In genomic region chr2:231716641-231717280, GRCh38 we compare ENCODE assay signal across 9 cellular contexts. TPM values are rescaled to one million over a fixed set of nuclear protein-coding genes. Genes with fewer than 3 reads are reported as not detected.
DNase-seq lines count a peak whose midpoint lies in the region; ATAC-seq and TF ChIP-seq lines count a peak whose summit lies in the region.
"Had no signal": no experiment of that assay in that cellular context is flagged by ENCODE, and none has a peak within 500 bp of the region (broad histone marks: within the 10 kb centered on the region; RNA-seq: fewer than 3 reads in every experiment).

No MANE protein-coding gene starts in this region.

- no peak overlapping the region for H3K9ac ChIP-seq in GM23248

- peaks cover 23% of the 10 kb centered on the region for H3K4me1 Mint-ChIP-seq in activated T-helper 17 cell treated with anti-CD3 and anti-CD28 coated beads, Interleukin-2, amount 50 U/mL, for 72 hours
- peaks cover 19 to 37% (median 26%) of the 10 kb centered on the region in 7 donors for H3K4me1 Mint-ChIP-seq in naive thymus-derived CD4-positive, alpha-beta T cell

- no peaks in the 10 kb centered on the region for H3K9me3 Mint-ChIP-seq in activated T-helper 17 cell treated with anti-CD3 and anti-CD28 coated beads, Interleukin-2, amount 50 U/mL, for 72 hours
- peaks cover 0 to 9% (median 0%) of the 10 kb centered on the region in 11 donors for H3K9me3 Mint-ChIP-seq in naive thymus-derived CD4-positive, alpha-beta T cell

- H3K79me2 ChIP-seq in GM23248 (ENCODE audit: insufficient read depth) = peaks cover 10% of the 10 kb centered on the region

- no peaks in the 10 kb centered on the region for H3K27me3 Mint-ChIP-seq in activated T-helper 17 cell treated with anti-CD3 and anti-CD28 coated beads, Interleukin-2, amount 50 U/mL, for 72 hours
- no peaks in the 10 kb centered on the region for H3K27me3 Mint-ChIP-seq in naive thymus-derived CD4-positive, alpha-beta T cell

- H3K4me3 ChIP-seq in GM23248 = no peak overlapping the region
- H3K4me3 ChIP-seq in ascending aorta = peak overlapping the region in 1 of 2 donors; percentile 13
- no peak overlapping the region for H3K4me3 ChIP-seq in naive thymus-derived CD4-positive, alpha-beta T cell (ENCODE audit: low read length)

- intact Hi-C loops in ascending aorta (cut with DNase I) = no loop called here
- intact Hi-C loops in naive thymus-derived CD4-positive, alpha-beta T cell (cut with micrococcal nuclease) = no loop called here

- POLR2A ChIA-PET in naive thymus-derived CD4-positive, alpha-beta T cell (lab: Charles Lee) = interaction anchor here (0.6 to 6.0 kb wide), 7 partner anchors 9 to 105 kb away, joined by 3 to 80 read pairs (median 4); no protein-coding TSS in a partner anchor

- in situ Hi-C loops in GM23248 (cut with MboI) = loop anchor here (5.0 to 10.0 kb wide), 2 partner anchors 39 to 102 kb away; no protein-coding TSS in a partner anchor
- in situ Hi-C loops in ACHN (cut with HindIII; ENCODE audit: low pct_ligation_motif_present, low pct_unique_long_range_greater_than_20kb, low sequenced_read_pairs) = no loop called here

- 70 to 80% methylated on average over 11 of the region's 11 CpGs for WGBS in GM23248 (ENCODE audit: low coverage in 1 of 2, low lambda C conversion rate in 2 of 2, missing lambda C conversion rate in 2 of 2), 2 experiments

- H4K20me1 ChIP-seq in GM23248 (ENCODE audit: insufficient read depth) = no peaks in the 10 kb centered on the region

- no peak overlapping the region for H3K27ac Mint-ChIP-seq in activated T-helper 17 cell treated with anti-CD3 and anti-CD28 coated beads, Interleukin-2, amount 50 U/mL, for 72 hours
- H3K27ac Mint-ChIP-seq in naive thymus-derived CD4-positive, alpha-beta T cell = no peak overlapping the region

- TF ChIP-seq CTCF in ascending aorta (IDR thresholded peaks at IDR 0.05) = no peak

- DNase-seq in AG08396 (ENCODE audit: low spot score) (peak; percentile 51), GM23248 (peak; percentile 67), ascending aorta (ENCODE audit: low spot score in 2 of 2) (peak in 1 of 2 donors; percentile 82), lung microvascular endothelial cell (ENCODE audit: low read depth in 2 of 2) (peak; percentile 37 to 51), D341Med (ENCODE audit: low spot score) (no peak), ACHN (no peak)
- no peak for DNase-seq in naive thymus-derived CD4-positive, alpha-beta T cell

- H3K4me1 ChIP-seq in GM23248 (ENCODE audit: insufficient read depth) = peaks cover 33% of the 10 kb centered on the region
- peaks cover 14 to 27% of the 10 kb centered on the region in 2 donors for H3K4me1 ChIP-seq in ascending aorta
- peaks cover 22 to 28% of the 10 kb centered on the region in 2 donors for H3K4me1 ChIP-seq in naive thymus-derived CD4-positive, alpha-beta T cell (ENCODE audit: control insufficient read depth in 2 of 2, insufficient read depth in 2 of 2, low read length in 2 of 2)

- peaks cover 25% of the 10 kb centered on the region for H3K36me3 Mint-ChIP-seq in activated T-helper 17 cell treated with anti-CD3 and anti-CD28 coated beads, Interleukin-2, amount 50 U/mL, for 72 hours (ENCODE audit: low read depth)
- peaks cover 6 to 21% (median 14%) of the 10 kb centered on the region in 5 donors for H3K36me3 Mint-ChIP-seq in naive thymus-derived CD4-positive, alpha-beta T cell

- H3K9me3 ChIP-seq in GM23248 (ENCODE audit: low read depth) (no peaks in the 10 kb centered on the region), ascending aorta (no peaks in the 10 kb centered on the region)
- no peaks in the 10 kb centered on the region for H3K9me3 ChIP-seq in naive thymus-derived CD4-positive, alpha-beta T cell (ENCODE audit: control insufficient read depth in 2 of 3, low read length in 3 of 3)
- H3K9me3 ChIP-seq: neutrophil had no signal

- 0 out of 2 replicates have a peak overlapping the region, but pooled peaks have one; percentile 26 for H2AFZ ChIP-seq in GM23248

- no peak overlapping the region for H3K4me3 Mint-ChIP-seq in activated T-helper 17 cell treated with anti-CD3 and anti-CD28 coated beads, Interleukin-2, amount 50 U/mL, for 72 hours
- no peak overlapping the region for H3K4me3 Mint-ChIP-seq in naive thymus-derived CD4-positive, alpha-beta T cell

- no peak overlapping the region for H3K4me2 ChIP-seq in GM23248 (ENCODE audit: unreplicated experiment)

- H3F3A ChIP-seq in GM23248 (ENCODE audit: insufficient read depth) = peaks cover 16% of the 10 kb centered on the region

- H3K27ac ChIP-seq in GM23248 = peak overlapping the region; percentile 47
- H3K27ac ChIP-seq in ascending aorta = peak overlapping the region; percentile 71 to 83
- no peak overlapping the region for H3K27ac ChIP-seq in naive thymus-derived CD4-positive, alpha-beta T cell (ENCODE audit: low read depth, low read length)

- H3K27me3 ChIP-seq in GM23248 (replicated peaks; ENCODE audit: insufficient read depth) (no peaks in the 10 kb centered on the region), ascending aorta (no peaks in the 10 kb centered on the region)
- H3K27me3 ChIP-seq in naive thymus-derived CD4-positive, alpha-beta T cell (ENCODE audit: control insufficient read depth in 2 of 2, insufficient read depth in 2 of 2, low read length in 2 of 2) = no peaks in the 10 kb centered on the region
- H3K27me3 ChIP-seq: neutrophil had no signal

- CTCF ChIA-PET in naive thymus-derived CD4-positive, alpha-beta T cell (lab: Charles Lee) = interaction anchor here (0.6 to 12.1 kb wide), 3 partner anchors 35 to 104 kb away, joined by 4 to 475 read pairs (median 83); no protein-coding TSS in a partner anchor

- H3K36me3 ChIP-seq in GM23248 (ENCODE audit: low read depth) (no peaks in the 10 kb centered on the region), ascending aorta (peaks cover 9% of the 10 kb centered on the region in 2 donors)
- peaks cover 9 to 20% (median 10%) of the 10 kb centered on the region in 3 experiments for H3K36me3 ChIP-seq in naive thymus-derived CD4-positive, alpha-beta T cell (ENCODE audit: control insufficient read depth in 2 of 3, insufficient read depth in 3 of 3, low read length in 3 of 3)
- H3K36me3 ChIP-seq: neutrophil had no signal

- ATAC-seq in activated T-helper 17 cell treated with anti-CD3 and anti-CD28 coated beads, Interleukin-2, amount 50 U/mL, for 72 hours (replicated peaks) = no peak
- ATAC-seq in naive thymus-derived CD4-positive, alpha-beta T cell = no peak

- H3K9me2 ChIP-seq in GM23248 (ENCODE audit: insufficient read depth) = no peaks in the 10 kb centered on the region

RNA-seq across cellular contexts. Expression of gene PTMA, which starts 8.4 kb away (rescaled TPM):
- 301 and 318 TPM in 2 replicates for total RNA-seq in GM23248 (2014; rRNA removed; shearing (Covaris generic))
- 570 and 594 TPM in 2 replicates for polyA plus RNA-seq in GM23248 (2016; fragmentation: Nextera tagmentation; extraction: Ambion mirVana)
- 745 TPM for total RNA-seq in ascending aorta
- 822 and 928 TPM in 2 replicates for total RNA-seq in lung microvascular endothelial cell
- 1,000 to 10,000 TPM; 1,439 to 1,845 TPM for total RNA-seq in activated T-helper 17 cell treated with anti-CD3 and anti-CD28 coated beads, Interleukin-2, amount 50 U/mL, for 72 hours
- 1,000 to 10,000 TPM; 1,211 to 1,988 (median 1,290) TPM for total RNA-seq in naive thymus-derived CD4-positive, alpha-beta T cell
- polyA plus RNA-seq in naive thymus-derived CD4-positive, alpha-beta T cell = 1,000 to 10,000 TPM; 1,543 to 2,051 TPM

Comparison
In these comparisons a context has a peak if more than half of its experiments do, and no peak if none do; other contexts are left out.
1. DNase-seq: peak in AG08396 (single experiment), GM23248 (single experiment) and lung microvascular endothelial cell (2 of 2); none in D341Med (single experiment), ACHN (single experiment) and naive thymus-derived CD4-positive, alpha-beta T cell (0 of 9).